Comparison of ENCODE assay signal across 33 cellular contexts in the genomic region with DNA sequence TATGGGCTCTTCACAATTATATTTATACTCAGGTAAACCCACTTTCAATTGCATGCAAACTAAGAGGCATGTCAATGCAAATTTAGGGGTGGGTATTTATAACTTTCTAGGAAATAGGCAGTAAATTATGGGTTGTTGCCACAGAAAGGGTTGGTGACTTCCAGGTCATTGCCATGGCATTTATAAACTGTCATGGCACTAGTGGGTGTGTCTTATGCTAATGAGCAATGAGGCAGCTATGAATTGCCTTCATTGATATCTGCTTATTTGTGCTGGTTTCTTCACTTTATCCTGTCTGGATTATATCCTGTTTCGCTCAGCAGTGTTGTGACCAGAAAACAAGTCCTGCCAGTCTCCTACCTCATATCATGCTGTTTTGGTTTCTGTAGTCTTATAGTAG.
"Had no signal": no experiment of that assay in that cellular context is flagged by ENCODE, and none has a peak within 500 bp of the region (broad histone marks: within the 10 kb centered on the region; RNA-seq: fewer than 3 reads in every experiment).

No MANE protein-coding gene starts in this region.

- H3K9me3 Mint-ChIP-seq: activated naive CD4-positive, alpha-beta T cell treated with anti-CD3 and anti-CD28 coated beads for 36 hours; activated T-cell treated with anti-CD3 and anti-CD28 coated beads, Interleukin-2, amount 50 U/mL, for 4 hours; brain; T-cell had no signal

- H3K4me3 ChIP-seq: Peyer's patch had no signal

- FAIRE-seq: bronchial epithelial cell had no signal

- H3K4me1 Mint-ChIP-seq: activated CD4-positive, alpha-beta T cell treated with anti-CD3 and anti-CD28 coated beads for 36 hours; activated CD4-positive, alpha-beta T cell treated with anti-CD3 and anti-CD28 coated beads, Interleukin-2, amount 10 ng/mL, durations not matched to agents 7 days and 5 days; brain; T-cell had no signal

- DNase-seq: activated CD4-positive, alpha-beta T cell treated with anti-CD3 and anti-CD28 coated beads for 36 hours; activated CD4-positive, alpha-beta T cell treated with anti-CD3 and anti-CD28 coated beads, Interleukin-2, amount 10 ng/mL, durations not matched to agents 7 days and 5 days; activated CD4-positive, alpha-beta T cell treated with anti-CD3 and anti-CD28 coated beads, Interleukin-2, amount 50 U/mL, for 48 hours; activated CD8-positive, alpha-beta T cell treated with anti-CD3 and anti-CD28 coated beads, Interleukin-2, amount 10 ng/mL, durations not matched to agents 7 days and 5 days; activated gamma-delta T cell treated with Interleukin-2 at 50 U/mL for 16 hours; activated naive CD4-positive, alpha-beta T cell treated with anti-CD3 and anti-CD28 coated beads for 36 hours; activated T-cell treated with anti-CD3 and anti-CD28 coated beads, Interleukin-2, amount 50 U/mL, for 4 hours; anterior cingulate cortex; caudate nucleus; cerebellar nuclear complex; Karpas-422; KBM-7; NCI-H1105 treated with DMSO at 0.1 percent for 48 hours; NCI-H1436 treated with DMSO at 0.1 percent for 48 hours; NCI-H1694 treated with DMSO at 0.1 percent for 48 hours; NCI-H2029; NCI-H510A; NCI-H748 treated with DMSO at 0.1 percent for 48 hours; NK-92 treated with Interleukin-12 subunit alpha and Interleukin-12 subunit beta, amount 100 ng/mL, for 24 hours; PC-3; Peyer's patch; SIG-M5; T-cell; T-helper 2 cell; T-helper 9 cell; WERI-Rb-1 had no signal

- ATAC-seq: activated CD4-positive, alpha-beta T cell treated with anti-CD3 and anti-CD28 coated beads for 36 hours; activated CD8-positive, alpha-beta T cell treated with anti-CD3 and anti-CD28 coated beads, Interleukin-2, amount 10 ng/mL, durations not matched to agents 7 days and 5 days; activated naive CD4-positive, alpha-beta T cell treated with anti-CD3 and anti-CD28 coated beads, Interleukin-2, amount 50 U/mL, for 72 hours; activated T-cell treated with anti-CD3 and anti-CD28 coated beads, Interleukin-2, amount 50 U/mL, for 4 hours; PC-3; Right ventricle myocardium inferior; SK-N-SH treated with all-trans-retinoic acid at 6 μM for 48 hours; T-cell had no signal

- H3K4me3 Mint-ChIP-seq: activated CD4-positive, alpha-beta T cell treated with anti-CD3 and anti-CD28 coated beads for 36 hours; activated CD4-positive, alpha-beta T cell treated with anti-CD3 and anti-CD28 coated beads, Interleukin-2, amount 10 ng/mL, durations not matched to agents 7 days and 5 days; activated CD8-positive, alpha-beta T cell treated with anti-CD3 and anti-CD28 coated beads, Interleukin-2, amount 10 ng/mL, durations not matched to agents 7 days and 5 days; activated naive CD4-positive, alpha-beta T cell treated with anti-CD3 and anti-CD28 coated beads for 36 hours; activated T-cell treated with anti-CD3 and anti-CD28 coated beads, Interleukin-2, amount 50 U/mL, for 4 hours; activated T-helper 1 cell treated with anti-CD3 and anti-CD28 coated beads, Interleukin-12 subunit alpha, Interleukin-12 subunit beta, Interleukin-2, Interleukin-4 antibody, amounts not matched to agents 30 ng/mL and 10 ng/mL and 1 ng/mL, durations not matched to agents 14 hours and 24 hours and 36 hours; brain; T-cell had no signal

- H3K27ac ChIP-seq: Peyer's patch, RWPE1, WERI-Rb-1 had no signal

- H3K4me1 ChIP-seq: Peyer's patch had no signal

- H3K27me3 ChIP-seq: Peyer's patch had no signal

- H3K36me3 Mint-ChIP-seq: activated naive CD4-positive, alpha-beta T cell treated with anti-CD3 and anti-CD28 coated beads, Interleukin-2, amount 50 U/mL, for 72 hours; brain; T-cell had no signal

- H3K36me3 ChIP-seq: Peyer's patch, WERI-Rb-1 had no signal

- H3K27ac Mint-ChIP-seq: activated CD4-positive, alpha-beta T cell treated with anti-CD3 and anti-CD28 coated beads for 36 hours; activated CD4-positive, alpha-beta T cell treated with anti-CD3 and anti-CD28 coated beads, Interleukin-2, amount 10 ng/mL, durations not matched to agents 7 days and 5 days; activated CD8-positive, alpha-beta T cell treated with anti-CD3 and anti-CD28 coated beads, Interleukin-2, amount 10 ng/mL, durations not matched to agents 7 days and 5 days; activated naive CD4-positive, alpha-beta T cell treated with anti-CD3 and anti-CD28 coated beads for 36 hours; activated naive CD4-positive, alpha-beta T cell treated with anti-CD3 and anti-CD28 coated beads, Interleukin-2, amount 50 U/mL, for 72 hours; activated T-helper 1 cell treated with anti-CD3 and anti-CD28 coated beads, Interleukin-12 subunit alpha, Interleukin-12 subunit beta, Interleukin-2, Interleukin-4 antibody, amounts not matched to agents 30 ng/mL and 10 ng/mL and 1 ng/mL, durations not matched to agents 14 hours and 24 hours and 36 hours; brain; T-cell had no signal
